Comparison of ENCODE assay signal across 15 cellular contexts in the genomic region with DNA sequence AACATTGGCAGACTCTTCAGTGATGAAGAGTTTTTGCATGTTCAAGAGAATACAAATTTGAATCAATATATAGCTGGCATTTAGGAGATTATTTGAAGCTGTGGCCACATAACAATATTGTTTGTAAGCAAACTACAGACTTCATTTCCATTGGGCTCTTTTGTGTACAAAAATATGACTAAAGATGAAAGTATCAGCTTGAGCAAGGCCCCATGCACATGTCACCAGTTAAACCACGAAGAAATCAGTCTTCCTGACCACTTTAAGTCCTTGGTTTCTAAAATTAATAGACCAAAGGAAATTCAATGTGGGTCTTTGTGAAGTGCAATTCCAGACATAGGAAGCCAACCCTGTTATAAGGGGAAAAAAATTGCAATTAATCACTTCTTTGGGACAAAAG.
DNase-seq lines count a peak whose midpoint lies in the region; ATAC-seq and TF ChIP-seq lines count a peak whose summit lies in the region.
"Had no signal": no experiment of that assay in that cellular context is flagged by ENCODE, and none has a peak within 500 bp of the region (broad histone marks: within the 10 kb centered on the region; RNA-seq: fewer than 3 reads in every experiment).

No MANE protein-coding gene starts in this region.

- no peaks in the 10 kb centered on the region for H3K36me3 ChIP-seq in KMS-11 (ENCODE audit: insufficient read depth)
- H3K36me3 ChIP-seq in thyroid gland = no peaks in the 10 kb centered on the region

- WGBS in thyroid gland, 2 donors = 59 to 77% methylated on average over 1 of the region's 1 CpG

- H3K27ac ChIP-seq in KMS-11 (no peak overlapping the region; the same call in 1 of the 2 replicates), thyroid gland (no peak overlapping the region)

- H3K4me1 ChIP-seq in KMS-11 (ENCODE audit: low read depth, poor library complexity, severe bottlenecking) (peaks cover 29% of the 10 kb centered on the region), thyroid gland (no peaks in the 10 kb centered on the region)

- TF ChIP-seq CTCF in KMS-11 (conservative IDR thresholded peaks at IDR 0.05; ENCODE audit: low read depth, low read length) = no peak
- TF ChIP-seq CTCF in thyroid gland (IDR thresholded peaks at IDR 0.05) = no peak

- H3K4me2 ChIP-seq in KMS-11 = peak overlapping the region; percentile 21

- no peaks in the 10 kb centered on the region for H4K20me1 ChIP-seq in KMS-11 (ENCODE audit: insufficient read depth)

- no peak overlapping the region for H3K9ac ChIP-seq in KMS-11

- H3K4me3 ChIP-seq in KMS-11 (IDR thresholded peaks at IDR 0.05; ENCODE audit: insufficient read depth, low read depth, low read length) (no peak overlapping the region), thyroid gland (replicated peaks in 1 of 3) (no peak overlapping the region)

- H2AFZ ChIP-seq in KMS-11 (ENCODE audit: low read depth) = no peak overlapping the region; the same call in 1 of the 2 replicates

- no peaks in the 10 kb centered on the region for H3K27me3 ChIP-seq in KMS-11 (ENCODE audit: insufficient read depth, low read depth)
- H3K27me3 ChIP-seq in thyroid gland = no peaks in the 10 kb centered on the region

- intact Hi-C loops in thyroid gland (cut with DNase I) = no loop called here

- TF ChIP-seq POLR2A in thyroid gland (IDR thresholded peaks at IDR 0.05) = no peak

- DNase-seq in myocyte (ENCODE audit: low read depth) (peak; percentile 17), thyroid gland (no peak), SW 1271 (lab: John Stamatoyannopoulos, UW) (no peak)
- DNase-seq in activated CD8-positive, alpha-beta memory T cell treated with anti-CD3 and anti-CD28 coated beads, Interleukin-2, amount 50 U/mL, for 4 hours = no peak
- DNase-seq: AML-193, Caco-2, DMS79, GOT3, NCI-H1417 treated with DMSO at 0.1 percent for 48 hours, NCI-H2081, NCI-H510A treated with DMSO at 0.1 percent for 48 hours, SIG-M5 had no signal

- ATAC-seq in GM18873 (IDR thresholded peaks at IDR 0.05; ENCODE audit: low FRiP score, unreplicated experiment) (peak; percentile 73), HG02610 (IDR thresholded peaks at IDR 0.05; ENCODE audit: unreplicated experiment) (peak; percentile 84)

- H3K79me2 ChIP-seq in KMS-11 (ENCODE audit: insufficient read depth, low read depth) = no peaks in the 10 kb centered on the region

- no peaks in the 10 kb centered on the region for H3K9me3 ChIP-seq in thyroid gland
- H3K9me3 ChIP-seq: Caco-2 had no signal
